ENCODE assay signal across 8 cellular contexts in genomic region chr22:18078329-18079041, GRCh38. TPM values are rescaled to one million over a fixed set of nuclear protein-coding genes. Genes with fewer than 3 reads are reported as not detected.
DNase-seq lines count a peak whose midpoint lies in the region; ATAC-seq, FAIRE-seq and TF ChIP-seq lines count a peak whose summit lies in the region.

No MANE protein-coding gene starts in this region.

- H3K4me3 Mint-ChIP-seq in activated naive CD8-positive, alpha-beta T cell treated with anti-CD3 and anti-CD28 coated beads, Interleukin-2, amount 10 ng/mL, durations not matched to agents 7 days and 5 days, result peak overlapping the region; percentile 98

- TSS peak; percentile 38 for BruUV-seq in PC-9 (replicated peaks; lab: Mats Ljungman, UMichigan)

- H3K4me1 ChIP-seq in PC-9 (replicated peaks; ENCODE audit: insufficient read depth), result peaks cover 16% of the 10 kb centered on the region
- H3K4me1 ChIP-seq in skeletal muscle tissue (ENCODE audit: control insufficient read depth in 3 of 3, insufficient read depth in 3 of 3, low read length in 3 of 3), result peaks cover 34 to 37% (median 36%) of the 10 kb centered on the region in 3 donors

- H3K4me3 ChIP-seq in GM08714 (ENCODE audit: low read length) (peak overlapping the region; percentile 75), PC-9 (peak overlapping the region; percentile 98), skeletal muscle tissue (ENCODE audit: low read length in 3 of 3) (peak overlapping the region; percentile 98)

- peaks cover 45% of the 10 kb centered on the region for H3K4me1 Mint-ChIP-seq in activated naive CD8-positive, alpha-beta T cell treated with anti-CD3 and anti-CD28 coated beads, Interleukin-2, amount 10 ng/mL, durations not matched to agents 7 days and 5 days

- CTCF ChIA-PET in PC-9 (lab: Charles Lee), result interaction anchor here (1.1 to 1.5 kb wide), 2 partner anchors 9 to 79 kb away, joined by 4 to 5 read pairs; no protein-coding TSS in a partner anchor

- no peaks in the 10 kb centered on the region for H3K27me3 ChIP-seq in PC-9 (ENCODE audit: insufficient read depth, low read depth)
- H3K27me3 ChIP-seq in skeletal muscle tissue (ENCODE audit: control insufficient read depth in 3 of 3, insufficient read depth in 3 of 3, low read length in 3 of 3), result no peaks in the 10 kb centered on the region

- H3K27ac ChIP-seq in PC-9 (peak overlapping the region; percentile 56), skeletal muscle tissue (ENCODE audit: low read depth, low read length) (peak overlapping the region; percentile 86)

- no peaks in the 10 kb centered on the region for H3K9me2 ChIP-seq in PC-9 (ENCODE audit: insufficient read depth)

- no peak for TF ChIP-seq CTCF in PC-9 (conservative IDR thresholded peaks at IDR 0.05)

- no peaks in the 10 kb centered on the region for H3F3A ChIP-seq in PC-9 (ENCODE audit: insufficient read depth, low read depth)

- no peaks in the 10 kb centered on the region for H3K9me3 Mint-ChIP-seq in activated naive CD8-positive, alpha-beta T cell treated with anti-CD3 and anti-CD28 coated beads, Interleukin-2, amount 10 ng/mL, durations not matched to agents 7 days and 5 days

- H3K36me3 ChIP-seq in PC-9 (ENCODE audit: low read depth), result peaks cover 3% of the 10 kb centered on the region; the same call in 1 of the 2 replicates
- H3K36me3 ChIP-seq in skeletal muscle tissue (ENCODE audit: control insufficient read depth in 3 of 3, insufficient read depth in 3 of 3, low read length in 3 of 3), result peaks cover 26 to 34% (median 27%) of the 10 kb centered on the region in 3 donors

- peak overlapping the region; percentile 77 for H3K4me2 ChIP-seq in PC-9

- peak overlapping the region; percentile 95 for H2AFZ ChIP-seq in PC-9

- peak; percentile 31 for ATAC-seq in HG02642 (IDR thresholded peaks at IDR 0.05; ENCODE audit: poor library complexity, unreplicated experiment)
- ATAC-seq in activated naive CD8-positive, alpha-beta T cell treated with anti-CD3 and anti-CD28 coated beads, Interleukin-2, amount 10 ng/mL, durations not matched to agents 7 days and 5 days (ENCODE audit: low read depth), result peak; percentile 10
- no peak for ATAC-seq in HG03520 (IDR thresholded peaks at IDR 0.05; ENCODE audit: unreplicated experiment)

- no peak for FAIRE-seq in RCC 7860 (lab: Jason Lieb, UNC)

- no peaks in the 10 kb centered on the region for H3K9me3 ChIP-seq in PC-9 (ENCODE audit: insufficient read depth, low read depth)
- no peaks in the 10 kb centered on the region for H3K9me3 ChIP-seq in skeletal muscle tissue (ENCODE audit: control insufficient read depth in 3 of 3, low read length in 3 of 3)

- H3K27me3 Mint-ChIP-seq in activated naive CD8-positive, alpha-beta T cell treated with anti-CD3 and anti-CD28 coated beads, Interleukin-2, amount 10 ng/mL, durations not matched to agents 7 days and 5 days, result no peaks in the 10 kb centered on the region

- DNase-seq in PC-9 (peak; percentile 30 to 52), hepatic stellate cell (ENCODE audit: low spot score) (peak; percentile 37), RCC 7860 (ENCODE audit: low spot score) (no peak)
- DNase-seq in activated naive CD8-positive, alpha-beta T cell treated with anti-CD3 and anti-CD28 coated beads, Interleukin-2, amount 10 ng/mL, durations not matched to agents 7 days and 5 days, result peak; percentile 61

- H4K20me1 ChIP-seq in PC-9 (ENCODE audit: insufficient read depth), result no peaks in the 10 kb centered on the region

- POLR2A ChIA-PET in PC-9 (lab: Charles Lee; ENCODE audit: unreplicated experiment), result no interaction called here
- POLR2A ChIA-PET in activated naive CD8-positive, alpha-beta T cell treated with anti-CD3 and anti-CD28 coated beads, Interleukin-2, amount 10 ng/mL, durations not matched to agents 7 days and 5 days (lab: Charles Lee), result interaction anchor here (0.5 to 4.1 kb wide), 12 partner anchors 9 to 440 kb away, joined by 3 to 70 read pairs (median 4); partner anchors contain the start of genes BCL2L13 and USP18

- peaks cover 34% of the 10 kb centered on the region for H3K79me2 ChIP-seq in PC-9 (ENCODE audit: low read depth)

- H3K36me3 Mint-ChIP-seq in activated naive CD8-positive, alpha-beta T cell treated with anti-CD3 and anti-CD28 coated beads, Interleukin-2, amount 10 ng/mL, durations not matched to agents 7 days and 5 days, result peaks cover 29% of the 10 kb centered on the region

- H3K27ac Mint-ChIP-seq in activated naive CD8-positive, alpha-beta T cell treated with anti-CD3 and anti-CD28 coated beads, Interleukin-2, amount 10 ng/mL, durations not matched to agents 7 days and 5 days, result peak overlapping the region; percentile 99

- intact Hi-C loops in PC-9 (cut with micrococcal nuclease; ENCODE audit: unreplicated experiment), result loop anchor here (5.0 kb wide), 2 partner anchors 91 to 521 kb away; no protein-coding TSS in a partner anchor

- peak overlapping the region; percentile 87 to 97 (median 94) for H3K9ac ChIP-seq in skeletal muscle tissue (ENCODE audit: low read depth in 1 of 3, low read length in 3 of 3)

RNA-seq across cellular contexts. Expression of gene PEX26, which starts 0.7 kb away (rescaled TPM):
- 30.0 and 36.2 TPM in 2 replicates for total RNA-seq in PC-9 (2021)
- total RNA-seq in activated naive CD8-positive, alpha-beta T cell treated with anti-CD3 and anti-CD28 coated beads, Interleukin-2, amount 10 ng/mL, durations not matched to agents 7 days and 5 days, result 10 to 100 TPM; 36.0 to 37.2 TPM
- total RNA-seq in skeletal muscle tissue, result 5.2 TPM

RNA-seq across cellular contexts. Expression of gene TUBA8, which starts 32.1 kb away (rescaled TPM):
- 0.72 TPM in 1 of 2 replicates, not detected in the other for total RNA-seq in PC-9 (2021)
- total RNA-seq in activated naive CD8-positive, alpha-beta T cell treated with anti-CD3 and anti-CD28 coated beads, Interleukin-2, amount 10 ng/mL, durations not matched to agents 7 days and 5 days, result 1 to 10 TPM in 1 of 2 experiments, under 1 TPM in 1; 0.99 to 3.7 TPM
- 21.9 TPM for total RNA-seq in skeletal muscle tissue

RNA-seq across cellular contexts. Expression of gene MICAL3, which starts 54.1 kb away (rescaled TPM):
- total RNA-seq in PC-9 (2021), result 23.8 and 27.4 TPM in 2 replicates
- 10 to 100 TPM; 35.7 to 36.8 TPM for total RNA-seq in activated naive CD8-positive, alpha-beta T cell treated with anti-CD3 and anti-CD28 coated beads, Interleukin-2, amount 10 ng/mL, durations not matched to agents 7 days and 5 days
- 20.9 TPM for total RNA-seq in skeletal muscle tissue
